Comparison of ENCODE assay signal across 26 cellular contexts in genomic region chr11:33394431-33395109, GRCh38. TPM values are rescaled to one million over a fixed set of nuclear protein-coding genes. Genes with fewer than 3 reads are reported as not detected.
"Had no signal": no experiment of that assay in that cellular context is flagged by ENCODE, and none has a peak within 500 bp of the region (broad histone marks: within the 10 kb centered on the region; RNA-seq: fewer than 3 reads in every experiment).

No MANE protein-coding gene starts in this region.

- H3K27me3 Mint-ChIP-seq: IgD-negative memory B cell had no signal

- H3K36me3 Mint-ChIP-seq: IgD-negative memory B cell, T-cell had no signal

- ATAC-seq: K562, Panc1, PC-3, T-cell had no signal

- H3K27ac Mint-ChIP-seq: IgD-negative memory B cell, T-cell had no signal

- H3K4me3 ChIP-seq: K562 had no signal

- H3K9me3 ChIP-seq: SK-N-SH had no signal

- H3K9me3 Mint-ChIP-seq: IgD-negative memory B cell, T-cell had no signal

- DNase-seq: Kasumi-1, MM.1S, NCI-H1092 treated with DMSO at 0.1 percent for 48 hours, NCI-H1436, NCI-H187, NCI-H2029, NCI-H2081 treated with DMSO at 0.1 percent for 48 hours, NCI-H2171, NCI-H226, NCI-H446, NCI-H510A, NCI-H524 treated with DMSO at 0.1 percent for 48 hours, NCI-H69, NCI-H774, PC-3, SHP77, SK-N-SH, SW 1271, T-cell had no signal

- H3K27ac ChIP-seq: HL-60, KMS-11, RWPE1 had no signal

- FAIRE-seq: HTR-8/SVneo, K562 had no signal

- H3K4me1 Mint-ChIP-seq: T-cell had no signal

- H3K4me3 Mint-ChIP-seq: IgD-negative memory B cell, T-cell had no signal

RNA-seq across cellular contexts. Expression of gene KIAA1549L, which starts 18.7 kb away (rescaled TPM):
- total RNA-seq: K562 had no signal
- polyA plus RNA-seq: IgD-negative memory B cell, K562 had no signal
